ENCODE assay signal across 8 cellular contexts in the genomic region with DNA sequence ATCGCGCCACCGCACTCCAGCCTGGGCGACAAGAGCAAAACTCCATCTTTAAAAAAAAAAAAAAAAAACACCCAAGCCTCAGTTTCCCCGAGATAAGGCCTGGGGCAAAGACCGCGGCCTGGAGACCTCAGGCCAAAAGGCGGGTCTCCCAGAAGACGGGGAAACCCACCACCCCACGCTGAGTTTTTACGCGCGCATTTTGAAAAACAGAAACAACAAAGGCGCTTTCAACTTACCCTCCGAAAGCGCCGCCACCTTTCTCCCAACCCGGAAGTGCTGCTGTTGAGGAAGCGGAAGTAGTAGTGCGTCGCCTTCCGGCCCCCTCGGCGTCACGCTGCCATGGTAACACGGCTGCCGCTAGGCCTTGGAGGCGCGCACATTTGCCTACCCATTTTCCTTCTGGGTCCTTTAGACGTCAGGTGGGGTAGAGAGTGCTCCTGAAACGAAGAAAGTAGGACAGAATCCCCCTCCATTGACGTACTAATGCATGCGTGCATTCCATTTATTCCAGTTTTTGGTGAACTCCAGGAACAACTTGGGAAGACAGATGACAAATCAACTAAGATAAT. TPM values are rescaled to one million over a fixed set of nuclear protein-coding genes. Genes with fewer than 3 reads are reported as not detected.
DNase-seq lines count a peak whose midpoint lies in the region; ATAC-seq, FAIRE-seq and TF ChIP-seq lines count a peak whose summit lies in the region.

A gene with protein sequence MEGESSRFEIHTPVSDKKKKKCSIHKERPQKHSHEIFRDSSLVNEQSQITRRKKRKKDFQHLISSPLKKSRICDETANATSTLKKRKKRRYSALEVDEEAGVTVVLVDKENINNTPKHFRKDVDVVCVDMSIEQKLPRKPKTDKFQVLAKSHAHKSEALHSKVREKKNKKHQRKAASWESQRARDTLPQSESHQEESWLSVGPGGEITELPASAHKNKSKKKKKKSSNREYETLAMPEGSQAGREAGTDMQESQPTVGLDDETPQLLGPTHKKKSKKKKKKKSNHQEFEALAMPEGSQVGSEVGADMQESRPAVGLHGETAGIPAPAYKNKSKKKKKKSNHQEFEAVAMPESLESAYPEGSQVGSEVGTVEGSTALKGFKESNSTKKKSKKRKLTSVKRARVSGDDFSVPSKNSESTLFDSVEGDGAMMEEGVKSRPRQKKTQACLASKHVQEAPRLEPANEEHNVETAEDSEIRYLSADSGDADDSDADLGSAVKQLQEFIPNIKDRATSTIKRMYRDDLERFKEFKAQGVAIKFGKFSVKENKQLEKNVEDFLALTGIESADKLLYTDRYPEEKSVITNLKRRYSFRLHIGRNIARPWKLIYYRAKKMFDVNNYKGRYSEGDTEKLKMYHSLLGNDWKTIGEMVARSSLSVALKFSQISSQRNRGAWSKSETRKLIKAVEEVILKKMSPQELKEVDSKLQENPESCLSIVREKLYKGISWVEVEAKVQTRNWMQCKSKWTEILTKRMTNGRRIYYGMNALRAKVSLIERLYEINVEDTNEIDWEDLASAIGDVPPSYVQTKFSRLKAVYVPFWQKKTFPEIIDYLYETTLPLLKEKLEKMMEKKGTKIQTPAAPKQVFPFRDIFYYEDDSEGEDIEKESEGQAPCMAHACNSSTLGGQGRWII (minus strand): TSS at position 287 of the 569 bp plus-strand sequence. CDS start 4,019 bp downstream, outside the sequence.

- in situ Hi-C loops in astrocyte of the cerebellum (cut with HindIII; ENCODE audit: low sequenced_read_pairs), result no loop called here

- no peak within 1 kb of the TSS for H3K27ac ChIP-seq in aorta (ENCODE audit: low read depth in 1 of 2, low read length in 2 of 2)

- FAIRE-seq in GM18507 (lab: Jason Lieb, UNC), result peak; percentile 86

- intact Hi-C loops in aorta (cut with DNase I), result no loop called here

- TF ChIP-seq CTCF in astrocyte of the cerebellum (IDR thresholded peaks at IDR 0.05; ENCODE audit: low read depth, low read length, missing control alignments), result no peak

- no peaks in the 10 kb centered on the region for H3K9me3 ChIP-seq in aorta (ENCODE audit: control insufficient read depth, low read length)

- no peaks in the 10 kb centered on the region for H3K4me1 ChIP-seq in aorta (ENCODE audit: control insufficient read depth in 1 of 2, insufficient read depth in 2 of 2, low read length in 2 of 2)

- H3K36me3 ChIP-seq in aorta (ENCODE audit: control insufficient read depth in 1 of 2, insufficient read depth in 2 of 2, low read length in 1 of 2), result no peaks in the 10 kb centered on the region

- ATAC-seq in HG03045 (IDR thresholded peaks at IDR 0.05; ENCODE audit: unreplicated experiment), result peak; percentile 73
- peak; percentile 93 for ATAC-seq in aorta (ENCODE audit: low FRiP score)

- DNase-seq in GM18507 (ENCODE audit: extremely low spot score, insufficient read length, low read depth) (peak; percentile 91), NCI-H2081 treated with DMSO at 0.1 percent for 48 hours (lab: John Stamatoyannopoulos, UW) (peak; percentile 75), T-helper 9 cell (peak; percentile 93), astrocyte of the cerebellum (ENCODE audit: low read depth) (peak; percentile 80), hippocampal formation (lab: John Stamatoyannopoulos, UW) (peak; percentile 73 to 80), retina (peak; percentile 94), aorta (peak; percentile 95 to 96)

- H3K4me3 ChIP-seq in astrocyte of the cerebellum (ENCODE audit: low read depth, low read length) (peak within 1 kb of the TSS; percentile 74), aorta (ENCODE audit: low read length in 2 of 2) (peak within 1 kb of the TSS; percentile 69 to 85)

- H3K27me3 ChIP-seq in aorta (ENCODE audit: control insufficient read depth in 1 of 2, insufficient read depth in 2 of 2, low read length in 1 of 2), result no peaks in the 10 kb centered on the region

- WGBS in aorta, 2 donors, result 0 to 1% methylated on average over 30 to 33 of the region's 33 CpGs

RNA-seq across cellular contexts. Expression of the gene that starts here (rescaled TPM):
- total RNA-seq in aorta, result 10 to 100 TPM; 11.9 to 14.3 TPM
- 10 to 100 TPM; 23.2 to 33.4 TPM for polyA plus RNA-seq in aorta
